ENCODE assay signal across 17 cellular contexts in genomic region chr12:41531147-41531829, GRCh38.
A peak's percentile ranks its signal among the peaks of the same experiment; 100 is the strongest.
DNase-seq lines count a peak whose midpoint lies in the region; ATAC-seq and TF ChIP-seq lines count a peak whose summit lies in the region.
"Had no signal": no experiment of that assay in that cellular context is flagged by ENCODE, and none has a peak within 500 bp of the region (broad histone marks: within the 10 kb centered on the region; RNA-seq: fewer than 3 reads in every experiment).

No MANE protein-coding gene starts in this region.

- no peak for TF ChIP-seq CTCF in nephron progenitor cell (IDR thresholded peaks at IDR 0.05)

- DNase-seq in adipocyte (ENCODE audit: low read depth): no peak
- DNase-seq in head of caudate nucleus: peak; percentile 38 to 92 (median 80)
- DNase-seq in nephron progenitor cell: no peak
- DNase-seq in NCI-H2227 (lab: John Stamatoyannopoulos, UW; ENCODE audit: unreplicated experiment): no peak
- no peak for DNase-seq in HuH-7.5 (ENCODE audit: low spot score)
- DNase-seq in AG20443 (ENCODE audit: low spot score): no peak
- DNase-seq: activated CD4-positive, alpha-beta T cell treated with anti-CD3 and anti-CD28 coated beads, Interleukin-2, amount 50 U/mL, for 1 hour; activated T-cell treated with anti-CD3 and anti-CD28 coated beads, Interleukin-2, amount 50 U/mL, for 1 hour; DMS153; kidney; SIG-M5; stimulated activated CD4-positive, alpha-beta T cell treated with anti-CD3 and anti-CD28 coated beads, Interleukin-2, amount 100 ng/mL, for 48 hours; T-helper 9 cell had no signal

- H3K4me1 Mint-ChIP-seq in nephron progenitor cell: peaks cover 20% of the 10 kb centered on the region
- H3K4me1 Mint-ChIP-seq: activated naive CD4-positive, alpha-beta T cell treated with anti-CD3 and anti-CD28 coated beads, Interleukin-2, amount 50 U/mL, for 24 hours had no signal

- no peak for ATAC-seq in GM21723 (IDR thresholded peaks at IDR 0.05; ENCODE audit: unreplicated experiment)

- peak overlapping the region; percentile 47 for H3K9ac ChIP-seq in adipocyte (ENCODE audit: low read length)

- H3K27ac ChIP-seq in temporal lobe (ENCODE audit: low read depth, low read length): peak overlapping the region; percentile 80
- H3K27ac ChIP-seq: cardiac muscle cell had no signal

- H3K27ac Mint-ChIP-seq in nephron progenitor cell: peak overlapping the region; percentile 62
- H3K27ac Mint-ChIP-seq: activated naive CD4-positive, alpha-beta T cell treated with anti-CD3 and anti-CD28 coated beads, Interleukin-2, amount 50 U/mL, for 24 hours had no signal

- H3K27me3 ChIP-seq in adipocyte (replicated peaks; ENCODE audit: control insufficient read depth, insufficient read depth, low read length): no peaks in the 10 kb centered on the region
- H3K27me3 ChIP-seq: cardiac muscle cell had no signal

- intact Hi-C loops in head of caudate nucleus (cut with DNase I): no loop called here

- no peaks in the 10 kb centered on the region for H3K27me3 Mint-ChIP-seq in nephron progenitor cell (ENCODE audit: low read depth, poor library complexity)

- no peaks in the 10 kb centered on the region for H3K4me1 ChIP-seq in adipocyte (ENCODE audit: control insufficient read depth, insufficient read depth, low read length)

- H3K4me3 Mint-ChIP-seq in nephron progenitor cell: no peak overlapping the region
- H3K4me3 Mint-ChIP-seq: activated naive CD4-positive, alpha-beta T cell treated with anti-CD3 and anti-CD28 coated beads, Interleukin-2, amount 50 U/mL, for 24 hours had no signal

- no peaks in the 10 kb centered on the region for H3K36me3 ChIP-seq in adipocyte (ENCODE audit: control insufficient read depth, insufficient read depth, low read length, severe bottlenecking)
- H3K36me3 ChIP-seq: cardiac muscle cell had no signal

- H3K9me3 Mint-ChIP-seq in nephron progenitor cell: no peaks in the 10 kb centered on the region
- H3K9me3 Mint-ChIP-seq: activated naive CD4-positive, alpha-beta T cell treated with anti-CD3 and anti-CD28 coated beads, Interleukin-2, amount 50 U/mL, for 24 hours had no signal

- H3K9me3 ChIP-seq in adipocyte (ENCODE audit: control insufficient read depth, low read length): no peaks in the 10 kb centered on the region

- H3K4me3 ChIP-seq in adipocyte (ENCODE audit: low read length): peak overlapping the region; percentile 32
- H3K4me3 ChIP-seq: cardiac muscle cell had no signal

- H3K36me3 Mint-ChIP-seq in nephron progenitor cell (ENCODE audit: low read depth): no peaks in the 10 kb centered on the region
- H3K36me3 Mint-ChIP-seq: activated naive CD4-positive, alpha-beta T cell treated with anti-CD3 and anti-CD28 coated beads, Interleukin-2, amount 50 U/mL, for 24 hours had no signal

Comparison
In these comparisons a context has a peak if more than half of its experiments do, and no peak if none do; other contexts are left out.
1. DNase-seq: peak in head of caudate nucleus (42 of 42); none in adipocyte (single experiment), nephron progenitor cell (single experiment), NCI-H2227 (single experiment), HuH-7.5 (single experiment) and AG20443 (single experiment).